8 cellular contexts compared by ENCODE assay signal in genomic region chr4:42655248-42655647, GRCh38. TPM values are rescaled to one million over a fixed set of nuclear protein-coding genes. Genes with fewer than 3 reads are reported as not detected.
DNase-seq lines count a peak whose midpoint lies in the region; ATAC-seq and TF ChIP-seq lines count a peak whose summit lies in the region.

No MANE protein-coding gene starts in this region.

- H3K4me3 Mint-ChIP-seq in CD8-positive, alpha-beta memory T cell, result peak overlapping the region; percentile 93 to 99 (median 97)
- H3K4me3 Mint-ChIP-seq in neural crest cell, result peak overlapping the region; percentile 92

- no peak overlapping the region for H2BK15ac ChIP-seq in mesenchymal stem cell (ENCODE audit: low read depth, poor library complexity, severe bottlenecking)

- intact Hi-C loops in body of pancreas (cut with DNase I), result no loop called here

- H3K4ac ChIP-seq in mesenchymal stem cell (ENCODE audit: low read depth in 1 of 2, low read length in 2 of 2), result no peak overlapping the region

- H2BK120ac ChIP-seq in mesenchymal stem cell (ENCODE audit: low read depth, low read length), result no peak overlapping the region

- CTCF ChIA-PET in CD8-positive, alpha-beta memory T cell (lab: Charles Lee), result interaction anchor here (1.3 to 3.6 kb wide), 5 partner anchors 10 to 121 kb away, joined by 3 to 29 read pairs (median 11); no protein-coding TSS in a partner anchor

- no peak for ATAC-seq in body of pancreas
- ATAC-seq in HG02885 (IDR thresholded peaks at IDR 0.05; ENCODE audit: poor library complexity, unreplicated experiment), result no peak

- peaks cover 32% of the 10 kb centered on the region for H3K4me1 ChIP-seq in CD8-positive, alpha-beta memory T cell (ENCODE audit: insufficient read depth, low read length)
- H3K4me1 ChIP-seq in HUES48 (ENCODE audit: control insufficient read depth, insufficient read depth, low read length) (peaks cover 19% of the 10 kb centered on the region), body of pancreas (peaks cover 46% of the 10 kb centered on the region), mesenchymal stem cell (ENCODE audit: control insufficient read depth, insufficient read depth, low read depth, low read length) (peaks cover 9% of the 10 kb centered on the region)

- no peak overlapping the region for H4K91ac ChIP-seq in mesenchymal stem cell (ENCODE audit: low read length)

- no peak for DNase-seq in CD8-positive, alpha-beta memory T cell
- no peak for DNase-seq in body of pancreas
- DNase-seq in neural crest cell (ENCODE audit: low read depth, low spot score), result no peak
- no peak for DNase-seq in stimulated activated CD4-positive, alpha-beta T cell treated with anti-CD3 and anti-CD28 coated beads, Interleukin-4, amount 100 ng/mL, for 1 hour
- DNase-seq in mesenchymal stem cell, result no peak
- DNase-seq in HUDEP-2 (lab: John Stamatoyannopoulos, UW; ENCODE audit: unreplicated experiment in 76 of 76), result no peak

- H3K27me3 ChIP-seq in CD8-positive, alpha-beta memory T cell (ENCODE audit: insufficient read depth, low read length, poor library complexity, severe bottlenecking), result no peaks in the 10 kb centered on the region
- H3K27me3 ChIP-seq in HUES48 (ENCODE audit: control insufficient read depth, insufficient read depth, low read length), result peaks cover 10% of the 10 kb centered on the region
- H3K27me3 ChIP-seq in body of pancreas, result no peaks in the 10 kb centered on the region
- H3K27me3 ChIP-seq in mesenchymal stem cell (ENCODE audit: control insufficient read depth in 1 of 2, insufficient read depth in 1 of 2, low read length in 2 of 2), result peaks cover 0 to 21% of the 10 kb centered on the region in 2 experiments

- H3K4me3 ChIP-seq in CD8-positive, alpha-beta memory T cell (ENCODE audit: low read length), result peak overlapping the region; percentile 89
- H3K4me3 ChIP-seq in HUES48 (ENCODE audit: low read depth, low read length) (peak overlapping the region; percentile 78; the same call in 1 of the 2 replicates), body of pancreas (no peak overlapping the region), mesenchymal stem cell (ENCODE audit: insufficient read depth in 1 of 2, low read depth in 1 of 2, low read length in 2 of 2) (peak overlapping the region in 1 of 2 experiments; percentile 92)

- H3K9me3 ChIP-seq in CD8-positive, alpha-beta memory T cell (ENCODE audit: low read length), result no peaks in the 10 kb centered on the region
- H3K9me3 ChIP-seq in HUES48 (ENCODE audit: control insufficient read depth, insufficient read depth, low read length) (no peaks in the 10 kb centered on the region), body of pancreas (no peaks in the 10 kb centered on the region), mesenchymal stem cell (ENCODE audit: control insufficient read depth, low read length) (peaks cover 3% of the 10 kb centered on the region)

- H2BK5ac ChIP-seq in mesenchymal stem cell (ENCODE audit: low read depth, low read length, poor library complexity, severe bottlenecking), result no peak overlapping the region

- TF ChIP-seq CTCF in body of pancreas (IDR thresholded peaks at IDR 0.05) (peak in 1 of 7 experiments; percentile 5), neural crest cell (conservative IDR thresholded peaks at IDR 0.05) (no peak)

- no peak overlapping the region for H3K18ac ChIP-seq in mesenchymal stem cell (ENCODE audit: low read depth in 1 of 2, low read length in 2 of 2)

- POLR2A ChIA-PET in CD8-positive, alpha-beta memory T cell (lab: Charles Lee), result interaction anchor here (3.0 kb wide), 1 partner anchor 17 kb away, joined by 29 read pairs; no protein-coding TSS in a partner anchor

- no peak overlapping the region for H2AFZ ChIP-seq in mesenchymal stem cell (ENCODE audit: low read depth, low read length)

- H3K79me1 ChIP-seq in mesenchymal stem cell (replicated peaks; ENCODE audit: low read length, poor library complexity, severe bottlenecking), result peaks cover 3% of the 10 kb centered on the region

- H3K27ac ChIP-seq in CD8-positive, alpha-beta memory T cell (ENCODE audit: low read depth, low read length), result peak overlapping the region; percentile 59
- H3K27ac ChIP-seq in HUES48 (ENCODE audit: low read depth, low read length) (no peak overlapping the region), body of pancreas (peak overlapping the region; percentile 40 to 94 (median 92)), mesenchymal stem cell (ENCODE audit: low read length, poor library complexity, severe bottlenecking) (no peak overlapping the region)

- peak overlapping the region; percentile 87 to 99 (median 95) for H3K27ac Mint-ChIP-seq in CD8-positive, alpha-beta memory T cell
- H3K27ac Mint-ChIP-seq in neural crest cell (ENCODE audit: unreplicated experiment), result no peak overlapping the region

- H3K27me3 Mint-ChIP-seq in CD8-positive, alpha-beta memory T cell, result peaks cover 0 to 1% of the 10 kb centered on the region in 2 donors
- H3K27me3 Mint-ChIP-seq in neural crest cell (ENCODE audit: low read depth), result no peaks in the 10 kb centered on the region

- no peak overlapping the region for H2BK12ac ChIP-seq in mesenchymal stem cell (ENCODE audit: low read length in 2 of 2)

- peaks cover 58 to 67% (median 67%) of the 10 kb centered on the region in 3 donors for H3K4me1 Mint-ChIP-seq in CD8-positive, alpha-beta memory T cell
- H3K4me1 Mint-ChIP-seq in neural crest cell, result peaks cover 46% of the 10 kb centered on the region

- no peak overlapping the region for H3K14ac ChIP-seq in mesenchymal stem cell (ENCODE audit: low read length in 2 of 2)

- H3K23ac ChIP-seq in mesenchymal stem cell (ENCODE audit: low read length in 2 of 2), result no peak overlapping the region

- 35 to 38% methylated on average over 1 of the region's 1 CpG for WGBS in body of pancreas, 2 donors
- 100% methylated on average over 1 of the region's 1 CpG for WGBS in mesenchymal stem cell

- peaks cover 3 to 5% (median 5%) of the 10 kb centered on the region in 5 donors for H3K9me3 Mint-ChIP-seq in CD8-positive, alpha-beta memory T cell
- peaks cover 2% of the 10 kb centered on the region for H3K9me3 Mint-ChIP-seq in neural crest cell

- no peak overlapping the region for H2AK5ac ChIP-seq in mesenchymal stem cell (ENCODE audit: low read length, severe bottlenecking)

- H3K4me2 ChIP-seq in mesenchymal stem cell (ENCODE audit: low read length, poor library complexity, severe bottlenecking), result no peak overlapping the region

- H3K36me3 ChIP-seq in CD8-positive, alpha-beta memory T cell (ENCODE audit: insufficient read depth, low read length), result no peaks in the 10 kb centered on the region
- no peaks in the 10 kb centered on the region for H3K36me3 ChIP-seq in HUES48 (ENCODE audit: control insufficient read depth, insufficient read depth, low read length)
- H3K36me3 ChIP-seq in body of pancreas (replicated peaks in 1 of 2; ENCODE audit: insufficient read depth in 1 of 2, low read depth in 2 of 2), result no peaks in the 10 kb centered on the region
- no peaks in the 10 kb centered on the region for H3K36me3 ChIP-seq in mesenchymal stem cell (ENCODE audit: control insufficient read depth in 1 of 2, insufficient read depth in 2 of 2, low read depth in 1 of 2, low read length in 2 of 2)

- no peak overlapping the region for H4K8ac ChIP-seq in mesenchymal stem cell (ENCODE audit: low read length)

- peaks cover 18 to 47% (median 22%) of the 10 kb centered on the region in 3 donors for H3K36me3 Mint-ChIP-seq in CD8-positive, alpha-beta memory T cell
- peaks cover 8% of the 10 kb centered on the region for H3K36me3 Mint-ChIP-seq in neural crest cell (ENCODE audit: low read depth)

- no peak overlapping the region for H3K9ac ChIP-seq in HUES48 (ENCODE audit: low read depth, low read length)
- no peak overlapping the region for H3K9ac ChIP-seq in mesenchymal stem cell (ENCODE audit: low read length)

- TF ChIP-seq POLR2A in body of pancreas (IDR thresholded peaks at IDR 0.05), result no peak

RNA-seq across cellular contexts. Expression of gene ATP8A1, which starts 1.7 kb away (rescaled TPM):
- 10 to 100 TPM; 23.3 to 24.4 TPM for total RNA-seq in CD8-positive, alpha-beta memory T cell
- polyA plus RNA-seq in CD8-positive, alpha-beta memory T cell, result 13.8 TPM
- total RNA-seq in body of pancreas, result 10 to 100 TPM; 37.4 to 70.9 TPM
- 10.4 and 11.9 TPM in 2 replicates for total RNA-seq in neural crest cell
- 0.43 TPM for polyA plus RNA-seq in mesenchymal stem cell (2013, experiment 1 of 2)
- 0.36 TPM for polyA plus RNA-seq in mesenchymal stem cell (2013, experiment 2 of 2)

Comparison
In these comparisons a context has a peak if more than half of its experiments do, and no peak if none do; other contexts are left out.
1. H3K27ac ChIP-seq: peak in CD8-positive, alpha-beta memory T cell (single experiment) and body of pancreas (4 of 4); none in HUES48 (single experiment) and mesenchymal stem cell (single experiment).
2. H3K4me3 ChIP-seq: peak in CD8-positive, alpha-beta memory T cell (single experiment) and HUES48 (single experiment); none in body of pancreas (0 of 2).